In genomic region chr11:47096871-47097270, GRCh38 we compare ENCODE assay signal across 4 cellular contexts.
DNase-seq lines count a peak whose midpoint lies in the region; TF ChIP-seq lines count a peak whose summit lies in the region.
"Not testable (repeated sequence)": the region's sequence is repeated elsewhere in the genome, so short reads cannot be mapped to it uniquely, and the experiment has no call there.

No MANE protein-coding gene starts in this region.

- peaks cover 26% of the 10 kb centered on the region for H3F3A ChIP-seq in neural progenitor cell (ENCODE audit: low read depth)

- H3K4me2 ChIP-seq in neural progenitor cell: not testable (repeated sequence)

- H3K27ac Mint-ChIP-seq in glutamatergic neuron (ENCODE audit: unreplicated experiment) (peak overlapping the region; percentile 13), neural progenitor cell (peak overlapping the region; percentile 51)
- not testable (repeated sequence) for H3K27ac Mint-ChIP-seq in neural crest cell (ENCODE audit: unreplicated experiment)

- not testable (repeated sequence) for H3K79me2 ChIP-seq in neural progenitor cell (ENCODE audit: low read depth)

- H3K9ac ChIP-seq in neural progenitor cell: not testable (repeated sequence)

- TF ChIP-seq CTCF in glutamatergic neuron (IDR thresholded peaks at IDR 0.05; ENCODE audit: partially characterized antibody, unreplicated experiment); neural crest cell (conservative IDR thresholded peaks at IDR 0.05); neural progenitor cell (IDR thresholded peaks at IDR 0.05): not testable (repeated sequence)

- H3K4me1 Mint-ChIP-seq in glutamatergic neuron (ENCODE audit: low read depth, unreplicated experiment) (peaks cover 16% of the 10 kb centered on the region), neural crest cell (peaks cover 35% of the 10 kb centered on the region), neural progenitor cell (peaks cover 34% of the 10 kb centered on the region)

- H3K9me3 ChIP-seq in neural progenitor cell (ENCODE audit: low read depth): not testable (repeated sequence)

- H3K27me3 ChIP-seq in neural progenitor cell: not testable (repeated sequence)

- H3K27me3 Mint-ChIP-seq in glutamatergic neuron (ENCODE audit: unreplicated experiment); neural crest cell (ENCODE audit: low read depth); neural progenitor cell (ENCODE audit: insufficient read depth, low read depth): not testable (repeated sequence)

- H4K20me1 ChIP-seq in neural progenitor cell (ENCODE audit: low read depth): not testable (repeated sequence)

- not testable (repeated sequence) for H3K4me3 ChIP-seq in neural progenitor cell

- H3K27ac ChIP-seq in neural progenitor cell: not testable (repeated sequence)

- not testable (repeated sequence) for H2AFZ ChIP-seq in neural progenitor cell (replicated peaks)

- not testable (repeated sequence) for H3K9me3 Mint-ChIP-seq in glutamatergic neuron (ENCODE audit: unreplicated experiment); neural crest cell; neural progenitor cell

- H3K36me3 Mint-ChIP-seq in glutamatergic neuron (ENCODE audit: unreplicated experiment): not testable (repeated sequence)
- H3K36me3 Mint-ChIP-seq in neural crest cell (ENCODE audit: low read depth): peaks cover 13% of the 10 kb centered on the region
- peaks cover 11% of the 10 kb centered on the region for H3K36me3 Mint-ChIP-seq in neural progenitor cell

- peak; percentile 16 for DNase-seq in MV-4-11 (lab: John Stamatoyannopoulos, UW)
- DNase-seq in glutamatergic neuron; neural crest cell (ENCODE audit: low read depth, low spot score); neural progenitor cell (ENCODE audit: low spot score): not testable (repeated sequence)

- H3K36me3 ChIP-seq in neural progenitor cell: not testable (repeated sequence)

- peaks cover 34% of the 10 kb centered on the region for H3K4me1 ChIP-seq in neural progenitor cell

- H3K4me3 Mint-ChIP-seq in glutamatergic neuron (ENCODE audit: unreplicated experiment); neural progenitor cell: not testable (repeated sequence)
- H3K4me3 Mint-ChIP-seq in neural crest cell: peak overlapping the region; percentile 11
